1 cellular context compared by ENCODE assay signal in the genomic region with DNA sequence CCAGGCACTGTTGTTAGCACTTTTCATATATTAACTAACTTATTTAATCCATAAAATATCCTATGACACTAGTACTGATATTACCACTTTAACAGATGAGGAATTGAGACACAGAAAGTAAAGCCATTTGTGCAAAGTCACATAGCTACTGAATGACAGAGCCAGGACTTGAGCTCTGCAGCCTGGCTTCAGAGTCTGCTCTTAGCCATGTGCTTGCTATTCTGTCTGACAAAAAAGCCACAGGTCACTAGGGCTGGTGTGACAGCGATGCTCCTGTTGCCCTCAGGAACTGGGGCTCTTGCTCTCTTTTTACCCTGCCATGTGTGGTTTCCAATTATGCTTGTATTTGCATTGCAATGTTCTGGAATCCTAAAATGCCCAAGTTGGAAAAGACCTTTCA.
A peak's percentile ranks its signal among the peaks of the same experiment; 100 is the strongest.
TF ChIP-seq lines count a peak whose summit lies in the region.

No MANE protein-coding gene starts in this region.

TF ChIP-seq in K562, 482 proteins besides CTCF, POLR2A, EP300 and RAD21:
- TF ChIP-seq HDAC1 (IDR thresholded peaks at IDR 0.05) (0 out of 4 replicates have a peak, but pooled peaks of 1 of the 2 experiments have one; percentile 23), ZNF316 (IDR thresholded peaks at IDR 0.05) (0 out of 2 replicates have a peak, but pooled peaks have one; percentile 13), GABPB1 (CRISPR knock-in tag; IDR thresholded peaks at IDR 0.05) (no peak), CREB1 (IDR thresholded peaks at IDR 0.05) (no peak), CREB1 (CRISPR knock-in tag; IDR thresholded peaks at IDR 0.05) (no peak), C11orf30 (IDR thresholded peaks at IDR 0.05; ENCODE audit: low read depth) (peak; percentile 19; the same call in 1 of the 2 replicates)
- TF ChIP-seq, protein P1, sequence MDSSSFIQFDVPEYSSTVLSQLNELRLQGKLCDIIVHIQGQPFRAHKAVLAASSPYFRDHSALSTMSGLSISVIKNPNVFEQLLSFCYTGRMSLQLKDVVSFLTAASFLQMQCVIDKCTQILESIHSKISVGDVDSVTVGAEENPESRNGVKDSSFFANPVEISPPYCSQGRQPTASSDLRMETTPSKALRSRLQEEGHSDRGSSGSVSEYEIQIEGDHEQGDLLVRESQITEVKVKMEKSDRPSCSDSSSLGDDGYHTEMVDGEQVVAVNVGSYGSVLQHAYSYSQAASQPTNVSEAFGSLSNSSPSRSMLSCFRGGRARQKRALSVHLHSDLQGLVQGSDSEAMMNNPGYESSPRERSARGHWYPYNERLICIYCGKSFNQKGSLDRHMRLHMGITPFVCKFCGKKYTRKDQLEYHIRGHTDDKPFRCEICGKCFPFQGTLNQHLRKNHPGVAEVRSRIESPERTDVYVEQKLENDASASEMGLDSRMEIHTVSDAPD (CRISPR knock-in tag; IDR thresholded peaks at IDR 0.05): no peak
- TF ChIP-seq, protein P2, sequence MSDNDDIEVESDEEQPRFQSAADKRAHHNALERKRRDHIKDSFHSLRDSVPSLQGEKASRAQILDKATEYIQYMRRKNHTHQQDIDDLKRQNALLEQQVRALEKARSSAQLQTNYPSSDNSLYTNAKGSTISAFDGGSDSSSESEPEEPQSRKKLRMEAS (CRISPR knock-in tag; IDR thresholded peaks at IDR 0.05): peak; percentile 54; the same call in 1 of the 2 replicates
- TF ChIP-seq, protein P3, sequence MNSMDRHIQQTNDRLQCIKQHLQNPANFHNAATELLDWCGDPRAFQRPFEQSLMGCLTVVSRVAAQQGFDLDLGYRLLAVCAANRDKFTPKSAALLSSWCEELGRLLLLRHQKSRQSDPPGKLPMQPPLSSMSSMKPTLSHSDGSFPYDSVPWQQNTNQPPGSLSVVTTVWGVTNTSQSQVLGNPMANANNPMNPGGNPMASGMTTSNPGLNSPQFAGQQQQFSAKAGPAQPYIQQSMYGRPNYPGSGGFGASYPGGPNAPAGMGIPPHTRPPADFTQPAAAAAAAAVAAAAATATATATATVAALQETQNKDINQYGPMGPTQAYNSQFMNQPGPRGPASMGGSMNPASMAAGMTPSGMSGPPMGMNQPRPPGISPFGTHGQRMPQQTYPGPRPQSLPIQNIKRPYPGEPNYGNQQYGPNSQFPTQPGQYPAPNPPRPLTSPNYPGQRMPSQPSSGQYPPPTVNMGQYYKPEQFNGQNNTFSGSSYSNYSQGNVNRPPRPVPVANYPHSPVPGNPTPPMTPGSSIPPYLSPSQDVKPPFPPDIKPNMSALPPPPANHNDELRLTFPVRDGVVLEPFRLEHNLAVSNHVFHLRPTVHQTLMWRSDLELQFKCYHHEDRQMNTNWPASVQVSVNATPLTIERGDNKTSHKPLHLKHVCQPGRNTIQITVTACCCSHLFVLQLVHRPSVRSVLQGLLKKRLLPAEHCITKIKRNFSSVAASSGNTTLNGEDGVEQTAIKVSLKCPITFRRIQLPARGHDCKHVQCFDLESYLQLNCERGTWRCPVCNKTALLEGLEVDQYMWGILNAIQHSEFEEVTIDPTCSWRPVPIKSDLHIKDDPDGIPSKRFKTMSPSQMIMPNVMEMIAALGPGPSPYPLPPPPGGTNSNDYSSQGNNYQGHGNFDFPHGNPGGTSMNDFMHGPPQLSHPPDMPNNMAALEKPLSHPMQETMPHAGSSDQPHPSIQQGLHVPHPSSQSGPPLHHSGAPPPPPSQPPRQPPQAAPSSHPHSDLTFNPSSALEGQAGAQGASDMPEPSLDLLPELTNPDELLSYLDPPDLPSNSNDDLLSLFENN (IDR thresholded peaks at IDR 0.05; ENCODE audit: low read depth in 2 of 2, low read length in 2 of 2): no peak
TF ChIP-seq in K562: peak in this region for 4.
